Comparison of ENCODE assay signal across 8 cellular contexts in genomic region chr11:124953753-124954624, GRCh38. TPM values are rescaled to one million over a fixed set of nuclear protein-coding genes. Genes with fewer than 3 reads are reported as not detected.
DNase-seq lines count a peak whose midpoint lies in the region; ATAC-seq, FAIRE-seq and TF ChIP-seq lines count a peak whose summit lies in the region.

TSS of gene CCDC15 (plus strand) at chr11:124954202. CDS start at chr11:124954733, 531 bp downstream.

- DNase-seq in Caco-2 (peak; percentile 98 to 99), HTR-8/SVneo (ENCODE audit: insufficient read length, low spot score) (peak; percentile 83), NOMO-1 treated with dmso at 0.1 percent for 144 hours (lab: John Stamatoyannopoulos, UW; ENCODE audit: unreplicated experiment) (peak; percentile 97), endothelial cell of umbilical vein (ENCODE audit: low read depth, low spot score) (peak; percentile 98), mesothelial cell of epicardium (ENCODE audit: low spot score in 2 of 2, unreplicated experiment in 2 of 2) (peak; percentile 93 to 95)
- peak; percentile 94 for DNase-seq in activated CD8-positive, alpha-beta memory T cell treated with anti-CD3 and anti-CD28 coated beads, Interleukin-2, amount 50 U/mL, for 24 hours (ENCODE audit: extremely low read depth)
- peak; percentile 92 to 93 for DNase-seq in stimulated activated CD8-positive, alpha-beta memory T cell treated with anti-CD3 and anti-CD28 coated beads, Interleukin-15, amount 100 ng/mL, for 48 hours (ENCODE audit: low read depth in 2 of 2)

- peak within 1 kb of the TSS; percentile 72 for H3K27ac ChIP-seq in endothelial cell of umbilical vein (ENCODE audit: insufficient read depth, low read depth, low read length)

- H3K79me2 ChIP-seq in endothelial cell of umbilical vein (ENCODE audit: control insufficient read depth, insufficient read depth, low read length): no peaks in the 10 kb centered on the region

- H3K27me3 ChIP-seq in Caco-2 (replicated peaks; ENCODE audit: control insufficient read depth, insufficient read depth, low read length): no peaks in the 10 kb centered on the region
- peaks cover 0 to 3% of the 10 kb centered on the region in 2 experiments for H3K27me3 ChIP-seq in endothelial cell of umbilical vein (ENCODE audit: control insufficient read depth in 2 of 2, insufficient read depth in 2 of 2, low read length in 2 of 2)

- H3K4me3 Mint-ChIP-seq in Caco-2 (ENCODE audit: unreplicated experiment) (no peak within 1 kb of the TSS), mesothelial cell of epicardium (no peak within 1 kb of the TSS)

- FAIRE-seq in HTR-8/SVneo (lab: Jason Lieb, UNC) (peak; percentile 90), endothelial cell of umbilical vein (lab: Jason Lieb, UNC) (peak; percentile 99)

- H3K4me1 ChIP-seq in Caco-2: peaks cover 5% of the 10 kb centered on the region; the same call in 1 of the 2 replicates
- peaks cover 13% of the 10 kb centered on the region for H3K4me1 ChIP-seq in endothelial cell of umbilical vein (ENCODE audit: control insufficient read depth, extremely low read depth, insufficient read depth, low read length)

- POLR2A ChIA-PET in Caco-2 (lab: Charles Lee): interaction anchor here (0.5 to 1.3 kb wide), 11 partner anchors 19 to 934 kb away, joined by 3 to 12 read pairs (median 4); partner anchors contain the start of genes HYLS1, SPA17 and TMEM218
- POLR2A ChIA-PET in endothelial cell of umbilical vein (lab: Charles Lee): interaction anchor here (0.8 to 3.5 kb wide), 11 partner anchors 12 to 331 kb away, joined by 3 to 36 read pairs (median 5); partner anchors contain the start of gene ROBO4

- H3K27ac Mint-ChIP-seq in Caco-2 (ENCODE audit: unreplicated experiment) (no peak within 1 kb of the TSS), mesothelial cell of epicardium (no peak within 1 kb of the TSS)

- ATAC-seq in GM21381 (IDR thresholded peaks at IDR 0.05; ENCODE audit: unreplicated experiment): peak; percentile 99

- H4K20me1 ChIP-seq in endothelial cell of umbilical vein (replicated peaks; ENCODE audit: control insufficient read depth, extremely low read depth, insufficient read depth, low read length): no peaks in the 10 kb centered on the region

- no peaks in the 10 kb centered on the region for H3K36me3 ChIP-seq in Caco-2 (ENCODE audit: control insufficient read depth, insufficient read depth, low read length)
- H3K36me3 ChIP-seq in endothelial cell of umbilical vein (ENCODE audit: control insufficient read depth in 2 of 2, extremely low read depth in 1 of 2, insufficient read depth in 2 of 2, low read length in 2 of 2): no peaks in the 10 kb centered on the region

- peak within 1 kb of the TSS; percentile 74 for H3K9ac ChIP-seq in endothelial cell of umbilical vein (replicated peaks; ENCODE audit: extremely low read depth, insufficient read depth, low read length)

- peaks cover 1% of the 10 kb centered on the region for H3K9me3 Mint-ChIP-seq in Caco-2 (ENCODE audit: unreplicated experiment)
- H3K9me3 Mint-ChIP-seq in mesothelial cell of epicardium: peaks cover 4% of the 10 kb centered on the region

- H3K36me3 Mint-ChIP-seq in Caco-2 (ENCODE audit: insufficient read depth, unreplicated experiment): no peaks in the 10 kb centered on the region
- H3K36me3 Mint-ChIP-seq in mesothelial cell of epicardium: no peaks in the 10 kb centered on the region

- no peaks in the 10 kb centered on the region for H3K27me3 Mint-ChIP-seq in Caco-2 (ENCODE audit: insufficient read depth, unreplicated experiment)
- peaks cover 4% of the 10 kb centered on the region for H3K27me3 Mint-ChIP-seq in mesothelial cell of epicardium (ENCODE audit: low read depth)

- peak within 1 kb of the TSS; percentile 50 for H2AFZ ChIP-seq in endothelial cell of umbilical vein (ENCODE audit: low read depth, low read length)

- H3K9me3 ChIP-seq in Caco-2 (no peaks in the 10 kb centered on the region), endothelial cell of umbilical vein (replicated peaks; ENCODE audit: control insufficient read depth, insufficient read depth, low read length) (no peaks in the 10 kb centered on the region)

- H3K4me3 ChIP-seq in Caco-2 (ENCODE audit: low read depth, low read length): peak within 1 kb of the TSS; percentile 65
- H3K4me3 ChIP-seq in endothelial cell of umbilical vein (replicated peaks in 1 of 3; ENCODE audit: insufficient read depth in 1 of 3, low read depth in 1 of 3, low read length in 3 of 3): peak within 1 kb of the TSS; percentile 14 to 66 (median 57)

- CTCF ChIA-PET in Caco-2 (lab: Charles Lee): interaction anchor here (0.7 to 2.1 kb wide), 5 partner anchors 78 to 392 kb away, joined by 3 to 14 read pairs (median 3); no protein-coding TSS in a partner anchor
- CTCF ChIA-PET in endothelial cell of umbilical vein (lab: Charles Lee): interaction anchor here (1.0 to 3.8 kb wide), 12 partner anchors 12 to 188 kb away, joined by 3 to 40 read pairs (median 4); partner anchors contain the start of genes ROBO3 and ROBO4

- no peaks in the 10 kb centered on the region for H3K9me1 ChIP-seq in endothelial cell of umbilical vein (replicated peaks; ENCODE audit: control insufficient read depth, extremely low read depth, insufficient read depth, low read length)

- BruUV-seq in Caco-2 (replicated peaks; lab: Mats Ljungman, UMichigan): no TSS peak
- TSS peak; percentile 73 for BruUV-seq in endothelial cell of umbilical vein (replicated peaks; lab: Mats Ljungman, UMichigan)

- no peaks in the 10 kb centered on the region for H3K4me1 Mint-ChIP-seq in Caco-2 (ENCODE audit: low read depth, unreplicated experiment)
- H3K4me1 Mint-ChIP-seq in mesothelial cell of epicardium: no peaks in the 10 kb centered on the region

- intact Hi-C loops in Caco-2 (cut with micrococcal nuclease; ENCODE audit: unreplicated experiment) (loop anchor here (1.0 kb wide), 2 partner anchors 78 to 157 kb away; partner anchors contain the start of gene TMEM218), endothelial cell of umbilical vein (cut with micrococcal nuclease) (loop anchor here (1.0 to 2.0 kb wide), 6 partner anchors 19 to 78 kb away; no protein-coding TSS in a partner anchor)

- peak within 1 kb of the TSS; percentile 84 for H3K4me2 ChIP-seq in endothelial cell of umbilical vein (ENCODE audit: insufficient read depth, low read length)

- peak; percentile 93 for TF ChIP-seq POLR2A in endothelial cell of umbilical vein (IDR thresholded peaks at IDR 0.05; ENCODE audit: low read depth, low read length)

- TF ChIP-seq CTCF in Caco-2 (IDR thresholded peaks at IDR 0.05; ENCODE audit: insufficient read depth in 1 of 2, low read depth in 1 of 2, low read length in 1 of 2, severe bottlenecking in 1 of 2, unreplicated experiment in 1 of 2): no peak
- TF ChIP-seq CTCF in endothelial cell of umbilical vein (IDR thresholded peaks at IDR 0.05; ENCODE audit: extremely low read depth in 1 of 2, insufficient read depth in 1 of 2, low read depth in 1 of 2, low read length in 2 of 2): no peak
- TF ChIP-seq CTCF in mesothelial cell of epicardium (IDR thresholded peaks at IDR 0.05; ENCODE audit: unreplicated experiment): no peak

- dilution Hi-C loops in endothelial cell of umbilical vein (cut with MboI; ENCODE audit: extremely low pct_ligation_motif_present, low sequenced_read_pairs): no loop called here

TF ChIP-seq in endothelial cell of umbilical vein, 7 proteins besides CTCF, POLR2A, EP300 and RAD21:
- TF ChIP-seq JUN (IDR thresholded peaks at IDR 0.05; ENCODE audit: borderline replicate concordance, insufficient read depth, insufficient read length, low read depth) (no peak), MYC (IDR thresholded peaks at IDR 0.05; ENCODE audit: low read depth, low read length) (peak; percentile 70), MAX (IDR thresholded peaks at IDR 0.05; ENCODE audit: insufficient read depth, insufficient read length) (peak; percentile 30), FOS (IDR thresholded peaks at IDR 0.05; ENCODE audit: borderline replicate concordance, insufficient read depth, low read length) (peak; percentile 13), EZH2 (IDR thresholded peaks at IDR 0.05; ENCODE audit: borderline replicate concordance, low read depth, low read length, severe bottlenecking) (no peak), POLR2AphosphoS5 (IDR thresholded peaks at IDR 0.05; ENCODE audit: insufficient read depth, low read depth, low read length) (peak; percentile 85)

RNA-seq across cellular contexts. Expression of gene CCDC15, which starts in this region (rescaled TPM):
- 4.0 TPM in 2 replicates for total RNA-seq in Caco-2 (2022)
- total RNA-seq in endothelial cell of umbilical vein: 3.8 and 4.6 TPM in 2 replicates
- polyA plus RNA-seq in endothelial cell of umbilical vein: 0.75 and 0.92 TPM in 2 replicates
- polyA plus RNA-seq in endothelial cell of umbilical vein (2011; cell fraction: cytosol; rRNA removed): 1.3 and 1.5 TPM in 2 replicates
- polyA plus RNA-seq in endothelial cell of umbilical vein (2011; cell fraction: nucleus; rRNA removed): 2.7 and 4.1 TPM in 2 replicates
- 0.97 and 2.2 TPM in 2 replicates for polyA plus RNA-seq in endothelial cell of umbilical vein (2012)
- 1.7 and 2.4 TPM in 2 replicates for polyA minus RNA-seq in endothelial cell of umbilical vein
- not detected for polyA minus RNA-seq in endothelial cell of umbilical vein (2011; cell fraction: cytosol; rRNA and poly(A)+ RNA removed)
- 6.2 and 10.0 TPM in 2 replicates for polyA minus RNA-seq in endothelial cell of umbilical vein (2011; cell fraction: nucleus; rRNA and poly(A)+ RNA removed)
- total RNA-seq in mesothelial cell of epicardium: 2.8 to 3.1 TPM (median 2.9 TPM) in 3 replicates

Comparison
In these comparisons a context has a peak if more than half of its experiments do, and no peak if none do; other contexts are left out.
1. Peak in every context shown above with its lines: DNase-seq, ATAC-seq, H3K4me3 ChIP-seq and H3K27ac ChIP-seq.